ENCODE assay signal across 9 cellular contexts in the genomic region with DNA sequence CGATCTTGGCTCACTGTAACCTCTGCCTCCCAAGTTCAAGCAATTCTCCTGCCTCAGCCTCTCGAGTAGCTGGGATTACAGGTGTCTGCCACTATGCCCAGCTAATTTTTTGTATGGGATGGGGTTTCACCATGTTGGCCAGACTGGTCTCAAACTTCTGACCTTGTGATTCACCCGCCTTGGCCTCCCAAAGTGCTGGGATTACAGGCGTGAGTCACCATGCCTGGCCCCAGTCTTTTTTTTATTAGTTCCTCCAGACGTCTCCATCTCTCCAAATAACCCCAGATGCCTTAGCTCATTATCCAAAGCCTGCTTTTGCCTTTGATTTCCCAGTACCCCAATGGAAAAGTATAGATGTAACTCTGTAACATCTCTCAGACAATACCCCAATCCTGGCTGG. TPM values are rescaled to one million over a fixed set of nuclear protein-coding genes. Genes with fewer than 3 reads are reported as not detected.
"Had no signal": no experiment of that assay in that cellular context is flagged by ENCODE, and none has a peak within 500 bp of the region (broad histone marks: within the 10 kb centered on the region; RNA-seq: fewer than 3 reads in every experiment).

No MANE protein-coding gene starts in this region.

RNA-seq across cellular contexts. Expression of a gene that starts 37.4 kb away (rescaled TPM):
- total RNA-seq: activated CD4-positive, alpha-beta memory T cell treated with anti-CD3 and anti-CD28 coated beads, Interleukin-2, amount 10 ng/mL, durations not matched to agents 7 days and 5 days; activated CD4-positive, alpha-beta T cell treated with anti-CD3 and anti-CD28 coated beads, Interleukin-2, amount 10 ng/mL, durations not matched to agents 24 days and 14 days; activated T-cell treated with anti-CD3 and anti-CD28 coated beads, Interleukin-2, amount 50 U/mL, for 72 hours; chondrocyte; epithelial cell of proximal tubule; lung microvascular endothelial cell; naive thymus-derived CD4-positive, alpha-beta T cell; progenitor cell of endocrine pancreas had no signal
- polyA plus RNA-seq: immature natural killer cell; naive thymus-derived CD4-positive, alpha-beta T cell had no signal
